ENCODE assay signal across 9 cellular contexts in genomic region chr2:172710584-172711024, GRCh38. TPM values are rescaled to one million over a fixed set of nuclear protein-coding genes. Genes with fewer than 3 reads are reported as not detected.
DNase-seq lines count a peak whose midpoint lies in the region; ATAC-seq and TF ChIP-seq lines count a peak whose summit lies in the region.
"Had no signal": no experiment of that assay in that cellular context is flagged by ENCODE, and none has a peak within 500 bp of the region (broad histone marks: within the 10 kb centered on the region; RNA-seq: fewer than 3 reads in every experiment).

No MANE protein-coding gene starts in this region.

- H3K27me3 Mint-ChIP-seq in MCF 10A (ENCODE audit: insufficient read depth, unreplicated experiment): no peaks in the 10 kb centered on the region

- no peaks in the 10 kb centered on the region for H3F3A ChIP-seq in Loucy (ENCODE audit: low read depth)

- H3K9me2 ChIP-seq in Loucy (replicated peaks; ENCODE audit: low read depth, low read length): no peaks in the 10 kb centered on the region

- CTCF ChIA-PET in MCF 10A (lab: Yijun Ruan, JAX): interaction anchor here (0.6 to 7.2 kb wide), 28 partner anchors 9 to 1226 kb away, joined by 3 to 172 read pairs (median 4); no protein-coding TSS in a partner anchor

- no peak overlapping the region for H3K27ac ChIP-seq in RWPE2 (ENCODE audit: poor library complexity, severe bottlenecking)
- H3K27ac ChIP-seq in suprapubic skin: no peak overlapping the region
- H3K27ac ChIP-seq: BLaER1 treated with 17β-estradiol and CSF1 and Interleukin-3, amounts not matched to agents 10 nM and 100 nM had no signal

- no peaks in the 10 kb centered on the region for H3K36me3 ChIP-seq in Loucy (ENCODE audit: insufficient read depth, low read length)
- no peaks in the 10 kb centered on the region for H3K36me3 ChIP-seq in RWPE2 (ENCODE audit: low read depth)
- H3K36me3 ChIP-seq in suprapubic skin: no peaks in the 10 kb centered on the region
- H3K36me3 ChIP-seq: BLaER1 treated with 17β-estradiol and CSF1 and Interleukin-3, amounts not matched to agents 10 nM and 100 nM had no signal

- H3K4me2 ChIP-seq in Loucy (ENCODE audit: low read depth, low read length, poor library complexity, severe bottlenecking): no peak overlapping the region
- H3K4me2 ChIP-seq: BLaER1 treated with 17β-estradiol and CSF1 and Interleukin-3, amounts not matched to agents 10 nM and 100 nM had no signal

- H3K36me3 Mint-ChIP-seq in MCF 10A (ENCODE audit: insufficient read depth, unreplicated experiment): no peaks in the 10 kb centered on the region

- no peak overlapping the region for H3K27ac Mint-ChIP-seq in MCF 10A (ENCODE audit: low read depth, unreplicated experiment)

- TF ChIP-seq EP300 in suprapubic skin (IDR thresholded peaks at IDR 0.05): no peak

- POLR2A ChIA-PET in MCF 10A (lab: Yijun Ruan, JAX): interaction anchor here (0.6 to 2.0 kb wide), 3 partner anchors 116 to 121 kb away, joined by 3 to 5 read pairs (median 5); no protein-coding TSS in a partner anchor

- ATAC-seq in RWPE2 (ENCODE audit: low read depth) (peak; percentile 99), GM19397 (IDR thresholded peaks at IDR 0.05; ENCODE audit: unreplicated experiment) (no peak)

- H3K27me3 ChIP-seq in Loucy (ENCODE audit: insufficient read depth, low read length, poor library complexity, severe bottlenecking) (no peaks in the 10 kb centered on the region), RWPE2 (ENCODE audit: insufficient read depth, poor library complexity, severe bottlenecking) (no peaks in the 10 kb centered on the region), suprapubic skin (no peaks in the 10 kb centered on the region)
- H3K27me3 ChIP-seq: BLaER1 treated with 17β-estradiol and CSF1 and Interleukin-3, amounts not matched to agents 10 nM and 100 nM had no signal

- no peak for TF ChIP-seq POLR2A in suprapubic skin (IDR thresholded peaks at IDR 0.05)

- no peak overlapping the region for H2AFZ ChIP-seq in Loucy (ENCODE audit: low read length)

- H3K4me3 ChIP-seq in Loucy (ENCODE audit: low read length, poor library complexity, severe bottlenecking) (no peak overlapping the region), RWPE2 (ENCODE audit: severe bottlenecking) (no peak overlapping the region), suprapubic skin (no peak overlapping the region)
- H3K4me3 ChIP-seq: BLaER1 treated with 17β-estradiol and CSF1 and Interleukin-3, amounts not matched to agents 10 nM and 100 nM had no signal

- peak; percentile 90 for TF ChIP-seq CTCF in Loucy (conservative IDR thresholded peaks at IDR 0.05; ENCODE audit: low read length)
- TF ChIP-seq CTCF in RWPE2 (IDR thresholded peaks at IDR 0.05; ENCODE audit: poor library complexity, severe bottlenecking): peak; percentile 93
- peak; percentile 81 for TF ChIP-seq CTCF in MCF 10A (IDR thresholded peaks at IDR 0.05; ENCODE audit: unreplicated experiment)
- peak; percentile 30 to 49 for TF ChIP-seq CTCF in suprapubic skin (IDR thresholded peaks at IDR 0.05)

- peaks cover 8% of the 10 kb centered on the region for H3K4me1 Mint-ChIP-seq in MCF 10A (ENCODE audit: insufficient read depth, unreplicated experiment)

- H3K79me2 ChIP-seq in Loucy (ENCODE audit: insufficient read depth, low read length): no peaks in the 10 kb centered on the region

- H3K4me3 Mint-ChIP-seq in MCF 10A (ENCODE audit: unreplicated experiment): no peak overlapping the region

- H3K4me1 ChIP-seq in Loucy (ENCODE audit: insufficient read depth, low read length, poor library complexity, severe bottlenecking) (no peaks in the 10 kb centered on the region), RWPE2 (ENCODE audit: insufficient read depth, poor library complexity, severe bottlenecking) (peaks cover 4% of the 10 kb centered on the region), suprapubic skin (no peaks in the 10 kb centered on the region)

- no TSS peak for BruUV-seq in MCF 10A (replicated peaks; lab: Mats Ljungman, UMichigan)

- DNase-seq in NCI-H1436 (lab: John Stamatoyannopoulos, UW): peak; percentile 36
- DNase-seq in NCI-H1436 treated with DMSO at 0.1 percent for 48 hours (lab: John Stamatoyannopoulos, UW): no peak
- DNase-seq in RWPE2 (ENCODE audit: low spot score): no peak
- DNase-seq in MCF 10A (ENCODE audit: unreplicated experiment): peak; percentile 80
- DNase-seq in kidney glomerular epithelial cell (lab: John Stamatoyannopoulos, UW): peak; percentile 94
- no peak for DNase-seq in suprapubic skin (ENCODE audit: low spot score in 2 of 2)

- intact Hi-C loops in MCF 10A (cut with micrococcal nuclease): loop anchor here (1.0 to 10.0 kb wide), 5 partner anchors 117 to 1136 kb away; no protein-coding TSS in a partner anchor

- H4K20me1 ChIP-seq in Loucy (ENCODE audit: insufficient read depth, low read length, poor library complexity, severe bottlenecking): no peaks in the 10 kb centered on the region
- H4K20me1 ChIP-seq: BLaER1 treated with 17β-estradiol and CSF1 and Interleukin-3, amounts not matched to agents 10 nM and 100 nM had no signal

- H3K9me3 Mint-ChIP-seq in MCF 10A (ENCODE audit: unreplicated experiment): no peaks in the 10 kb centered on the region

- no peak overlapping the region for H3K9ac ChIP-seq in Loucy (ENCODE audit: low read depth, low read length, poor library complexity, severe bottlenecking)
- H3K9ac ChIP-seq: BLaER1 treated with 17β-estradiol and CSF1 and Interleukin-3, amounts not matched to agents 10 nM and 100 nM had no signal

- H3K9me3 ChIP-seq in Loucy (ENCODE audit: insufficient read depth, low read depth, low read length): no peaks in the 10 kb centered on the region
- H3K9me3 ChIP-seq in RWPE2 (ENCODE audit: severe bottlenecking): no peaks in the 10 kb centered on the region
- no peaks in the 10 kb centered on the region for H3K9me3 ChIP-seq in suprapubic skin

- 30% methylated on average over 2 of the region's 2 CpGs for WGBS in suprapubic skin

RNA-seq across cellular contexts. Expression of gene RAPGEF4, which starts 25.0 kb away (rescaled TPM):
- total RNA-seq in MCF 10A (2022) (0.42 TPM in 1 of 2 replicates, not detected in the other), suprapubic skin (10 to 100 TPM; 19.9 to 49.5 (median 27.5) TPM)

Comparison
In these comparisons a context has a peak if more than half of its experiments do, and no peak if none do; other contexts are left out.
1. DNase-seq: peak in NCI-H1436 (single experiment), MCF 10A (single experiment) and kidney glomerular epithelial cell (single experiment); none in NCI-H1436 treated with DMSO at 0.1 percent for 48 hours (single experiment), RWPE2 (single experiment) and suprapubic skin (0 of 2).
2. CTCF ChIP-seq: peak in every context shown above with its lines; median percentile 93 in RWPE2; 90 in Loucy; 81 in MCF 10A; 40 in suprapubic skin.
3. RNA of gene RAPGEF4, which starts 25.0 kb away (total RNA-seq): 19.9 to 49.5 TPM in suprapubic skin; 0.42 TPM in MCF 10A; every median in the first group is over 10 times any median in the second.